ENCODE assay signal across 10 cellular contexts in the genomic region with DNA sequence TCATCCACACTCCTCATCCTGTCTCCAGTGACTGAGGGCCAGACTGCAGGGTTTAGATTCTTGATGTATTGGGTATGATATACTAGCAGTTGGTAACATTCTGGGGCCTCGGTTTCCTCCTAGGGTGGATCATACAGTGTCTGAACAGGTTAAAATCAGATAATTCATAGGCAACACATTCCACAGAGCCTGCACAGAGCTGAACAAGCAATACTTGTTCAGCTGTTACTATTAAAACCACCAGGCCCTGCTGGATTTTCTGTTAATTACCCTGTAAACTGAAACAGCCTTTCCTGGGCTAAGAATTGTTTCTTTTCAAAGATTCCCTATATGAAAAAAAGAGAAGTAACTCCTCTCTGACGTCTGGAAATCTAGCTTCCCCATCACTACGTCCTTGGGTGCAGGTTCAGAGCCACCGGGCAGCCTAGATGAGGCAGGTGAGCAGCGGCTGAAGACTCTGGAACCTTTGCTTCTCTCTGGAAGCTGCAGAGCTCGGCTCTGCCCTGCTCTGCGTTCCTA. TPM values are rescaled to one million over a fixed set of nuclear protein-coding genes. Genes with fewer than 3 reads are reported as not detected.
A peak's percentile ranks its signal among the peaks of the same experiment; 100 is the strongest.
DNase-seq lines count a peak whose midpoint lies in the region; ATAC-seq and TF ChIP-seq lines count a peak whose summit lies in the region.
"Had no signal": no experiment of that assay in that cellular context is flagged by ENCODE, and none has a peak within 500 bp of the region (broad histone marks: within the 10 kb centered on the region; RNA-seq: fewer than 3 reads in every experiment).

No MANE protein-coding gene starts in this region.

- intact Hi-C loops in dorsolateral prefrontal cortex (cut with DNase I) (no loop called here), stomach (cut with DNase I; ENCODE audit: low total_unique reads) (no loop called here)

- peaks cover 12 to 17% of the 10 kb centered on the region in 2 donors for H3K27me3 Mint-ChIP-seq in T-cell

- peaks cover 29% of the 10 kb centered on the region for H3K27me3 ChIP-seq in HUES64 (ENCODE audit: insufficient read depth, low read length)
- peaks cover 0 to 2% (median 0%) of the 10 kb centered on the region in 45 donors for H3K27me3 ChIP-seq in dorsolateral prefrontal cortex
- H3K27me3 ChIP-seq in mesendoderm (ENCODE audit: insufficient read depth, low read length, poor library complexity): no peaks in the 10 kb centered on the region
- peaks cover 0 to 26% (median 6%) of the 10 kb centered on the region in 3 donors for H3K27me3 ChIP-seq in stomach

- TF ChIP-seq EP300 in stomach (IDR thresholded peaks at IDR 0.05): no peak

- no peak overlapping the region for H3K4me3 Mint-ChIP-seq in T-cell
- H3K4me3 Mint-ChIP-seq: CD4-positive, CD25-positive, alpha-beta regulatory T cell had no signal

- H3K4me1 ChIP-seq in HUES64 (ENCODE audit: insufficient read depth, low read length): peaks cover 35% of the 10 kb centered on the region
- no peaks in the 10 kb centered on the region for H3K4me1 ChIP-seq in mesendoderm (ENCODE audit: control insufficient read depth, low read depth, low read length)
- H3K4me1 ChIP-seq in stomach: peaks cover 5 to 40% (median 21%) of the 10 kb centered on the region in 4 donors

- ATAC-seq in left lobe of liver: no peak
- no peak for ATAC-seq in T-cell (replicated peaks in 1 of 4)

- H3K27ac Mint-ChIP-seq in T-cell: no peak overlapping the region
- H3K27ac Mint-ChIP-seq: CD4-positive, CD25-positive, alpha-beta regulatory T cell had no signal

- H3K79me2 ChIP-seq in mesendoderm (ENCODE audit: control insufficient read depth, insufficient read depth, low read length): no peaks in the 10 kb centered on the region

- CTCF ChIA-PET in T-cell (lab: Charles Lee): no interaction called here

- H3K9me3 ChIP-seq in HUES64 (ENCODE audit: insufficient read depth, low read depth, low read length) (no peaks in the 10 kb centered on the region), stomach (no peaks in the 10 kb centered on the region)

- WGBS in HUES64: 41% methylated on average over 7 of the region's 7 CpGs
- no CpG with 5 or more reads among the region's 7 CpGs for WGBS in mesendoderm (ENCODE audit: extremely low coverage, insufficient coverage, low lambda C conversion rate)
- whole genome bisulfite sequencing in stomach, 5 donors: 19 to 25% (median 21%) methylated on average over 5 to 7 of the region's 7 CpGs

- no peaks in the 10 kb centered on the region for H3K36me3 Mint-ChIP-seq in T-cell
- H3K36me3 Mint-ChIP-seq: CD4-positive, CD25-positive, alpha-beta regulatory T cell had no signal

- no peak overlapping the region for H3K23ac ChIP-seq in mesendoderm (ENCODE audit: low read length)

- no peak overlapping the region for H4K5ac ChIP-seq in mesendoderm (ENCODE audit: low read length)

- H3K9me3 Mint-ChIP-seq in T-cell: peaks cover 0 to 7% (median 0%) of the 10 kb centered on the region in 3 donors

- H2AK5ac ChIP-seq in mesendoderm (ENCODE audit: low read length): no peak overlapping the region

- peaks cover 3 to 7% (median 3%) of the 10 kb centered on the region in 3 donors for H3K4me1 Mint-ChIP-seq in T-cell

- H3K18ac ChIP-seq in mesendoderm (ENCODE audit: low read length): no peak overlapping the region

- no peak overlapping the region for H4K8ac ChIP-seq in mesendoderm (ENCODE audit: low read depth, low read length)

- H3K4me3 ChIP-seq in HUES64 (ENCODE audit: low read length) (peak overlapping the region; percentile 88), dorsolateral prefrontal cortex (peak overlapping the region; percentile 41 to 77 (median 63)), mesendoderm (ENCODE audit: low read length) (peak overlapping the region; percentile 35), stomach (peak overlapping the region; percentile 53 to 63 (median 58))

- H2BK15ac ChIP-seq in mesendoderm (replicated peaks; ENCODE audit: low read depth): no peak overlapping the region

- H3K9ac ChIP-seq in HUES64 (ENCODE audit: low read depth, low read length) (peak overlapping the region; percentile 75), mesendoderm (ENCODE audit: low read length) (peak overlapping the region; percentile 74)

- POLR2A ChIA-PET in T-cell (lab: Charles Lee): no interaction called here

- no peak for TF ChIP-seq CTCF in dorsolateral prefrontal cortex (IDR thresholded peaks at IDR 0.05 in 54 of 56, conservative IDR thresholded peaks at IDR 0.05 in 2 of 56; ENCODE audit: low read depth in 1 of 56, partially characterized antibody in 56 of 56)
- no peak for TF ChIP-seq CTCF in stomach (IDR thresholded peaks at IDR 0.05)

- no peak overlapping the region for H2BK120ac ChIP-seq in mesendoderm (ENCODE audit: low read depth, low read length)

- H3K79me1 ChIP-seq in mesendoderm (ENCODE audit: low read length): no peaks in the 10 kb centered on the region

- H3K56ac ChIP-seq in mesendoderm (ENCODE audit: low read length): peak overlapping the region; percentile 90

- H3K4me2 ChIP-seq in mesendoderm (ENCODE audit: low read length): peak overlapping the region; percentile 91

- H3K27ac ChIP-seq in HUES64 (ENCODE audit: low read depth, low read length) (no peak overlapping the region), dorsolateral prefrontal cortex (peak overlapping the region in 57 of 59 donors; percentile 8 to 91 (median 80)), mesendoderm (ENCODE audit: low read depth, low read length) (no peak overlapping the region), stomach (peak overlapping the region in 3 of 5 donors; percentile 28 to 72 (median 34))

- no peak for TF ChIP-seq POLR2A in stomach (IDR thresholded peaks at IDR 0.05)

- no peak overlapping the region for H3K4ac ChIP-seq in mesendoderm (ENCODE audit: low read depth, low read length)

- DNase-seq in dorsolateral prefrontal cortex (no peak), mesendoderm (no peak), stomach (no peak), left lobe of liver (ENCODE audit: low spot score) (no peak), globus pallidus (ENCODE audit: low spot score) (no peak), T-cell (no peak), NCI-H2227 treated with DMSO at 0.1 percent for 48 hours (lab: John Stamatoyannopoulos, UW) (no peak)
- DNase-seq: CD4-positive, CD25-positive, alpha-beta regulatory T cell; central memory CD4-positive, alpha-beta T cell had no signal

- H3K36me3 ChIP-seq in HUES64 (ENCODE audit: insufficient read depth, low read length) (no peaks in the 10 kb centered on the region), mesendoderm (ENCODE audit: control insufficient read depth, insufficient read depth, low read length) (no peaks in the 10 kb centered on the region), stomach (no peaks in the 10 kb centered on the region)

- H2BK5ac ChIP-seq in mesendoderm (ENCODE audit: low read length): no peak overlapping the region

RNA-seq across cellular contexts. Expression of a gene that starts 0.9 kb away (rescaled TPM):
- polyA plus RNA-seq in HUES64 (2013, experiment 1 of 2): 1.3 TPM
- 3.1 TPM for polyA plus RNA-seq in HUES64 (2013, experiment 2 of 2)
- 10 to 100 TPM; 10.6 to 79.6 (median 49.6) TPM for total RNA-seq in dorsolateral prefrontal cortex
- 4.0 TPM for polyA plus RNA-seq in mesendoderm (2013, experiment 1 of 2)
- polyA plus RNA-seq in mesendoderm (2013, experiment 2 of 2): 4.0 TPM
- 1 to 10 TPM in 1 of 5 donors, under 1 TPM in 3, not detected in 1; under 0.01 to 1.3 (median 0.66) TPM for total RNA-seq in stomach
- under 1 TPM; 0.06 to 0.30 (median 0.15) TPM for polyA plus RNA-seq in stomach
- 2.4 TPM for total RNA-seq in left lobe of liver
- not detected for total RNA-seq in T-cell
- total RNA-seq: CD4-positive, CD25-positive, alpha-beta regulatory T cell had no signal
- polyA plus RNA-seq: CD4-positive, CD25-positive, alpha-beta regulatory T cell had no signal

Comparison
In these comparisons a context has a peak if more than half of its experiments do, and no peak if none do; other contexts are left out.
1. H3K27ac ChIP-seq: peak in dorsolateral prefrontal cortex (57 of 59) and stomach (3 of 5); none in HUES64 (single experiment) and mesendoderm (single experiment).
2. H3K4me3 ChIP-seq: peak in every context shown above with its lines; median percentile 88 in HUES64; 63 in dorsolateral prefrontal cortex; 58 in stomach; 35 in mesendoderm.